Comparison of ENCODE assay signal across 19 cellular contexts in the genomic region with DNA sequence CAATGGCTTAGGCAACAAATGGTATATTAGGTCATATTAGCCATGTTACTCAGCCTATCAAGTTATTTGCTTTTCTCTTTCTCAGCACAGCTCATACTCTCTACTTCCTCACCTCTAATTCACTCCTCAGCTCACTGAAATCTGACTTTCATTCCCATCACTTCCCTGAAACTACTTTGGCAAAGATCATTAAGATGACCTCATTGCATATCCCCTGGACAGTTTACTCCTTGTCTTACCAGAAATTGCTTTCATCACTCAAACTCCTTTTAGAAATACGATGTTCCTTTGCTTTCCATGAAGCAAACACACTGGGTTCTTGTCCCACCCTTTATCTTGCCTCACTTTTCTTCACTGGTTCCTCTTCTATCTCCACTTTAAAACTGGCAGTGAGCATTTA.
DNase-seq lines count a peak whose midpoint lies in the region; ATAC-seq and TF ChIP-seq lines count a peak whose summit lies in the region.
"Had no signal": no experiment of that assay in that cellular context is flagged by ENCODE, and none has a peak within 500 bp of the region (broad histone marks: within the 10 kb centered on the region; RNA-seq: fewer than 3 reads in every experiment).

No MANE protein-coding gene starts in this region.

- no peak overlapping the region for H2BK12ac ChIP-seq in mesenchymal stem cell (ENCODE audit: low read length in 2 of 2)

- POLR2A ChIA-PET in AG04450 (lab: Yijun Ruan, JAX) = no interaction called here

- H2BK5ac ChIP-seq in mesenchymal stem cell (ENCODE audit: low read depth, low read length, poor library complexity, severe bottlenecking) = no peak overlapping the region

- H3K4me2 ChIP-seq in fibroblast of lung (ENCODE audit: extremely low read depth, insufficient read depth, low read length) (no peak overlapping the region), mesenchymal stem cell (ENCODE audit: low read length, poor library complexity, severe bottlenecking) (no peak overlapping the region)

- H3K4me3 ChIP-seq in AG04450 (ENCODE audit: low read depth, low read length) (no peak overlapping the region), fibroblast of lung (replicated peaks in 1 of 4; ENCODE audit: control extremely low read depth in 1 of 4, insufficient read depth in 1 of 4, low read depth in 3 of 4, low read length in 4 of 4) (no peak overlapping the region), mesenchymal stem cell (ENCODE audit: insufficient read depth in 1 of 2, low read depth in 1 of 2, low read length in 2 of 2) (peak overlapping the region in 1 of 2 experiments; percentile 21), MG63 (no peak overlapping the region)
- H3K4me3 ChIP-seq: transverse colon had no signal

- H3K9ac ChIP-seq in fibroblast of lung (ENCODE audit: insufficient read depth, low read length) (no peak overlapping the region), mesenchymal stem cell (ENCODE audit: low read length) (peak overlapping the region; percentile 52)

- H3K14ac ChIP-seq in mesenchymal stem cell (ENCODE audit: low read length in 2 of 2) = no peak overlapping the region

- H3K79me2 ChIP-seq in fibroblast of lung (ENCODE audit: control insufficient read depth, insufficient read depth, low read length) = no peaks in the 10 kb centered on the region

- no peaks in the 10 kb centered on the region for H3K79me1 ChIP-seq in mesenchymal stem cell (replicated peaks; ENCODE audit: low read length, poor library complexity, severe bottlenecking)

- H3K9me3 ChIP-seq in AG04450 (ENCODE audit: control insufficient read depth, insufficient read depth, low read length) (no peaks in the 10 kb centered on the region), fibroblast of lung (ENCODE audit: control insufficient read depth, insufficient read depth, low read depth, low read length) (no peaks in the 10 kb centered on the region), mesenchymal stem cell (ENCODE audit: control insufficient read depth, low read length) (no peaks in the 10 kb centered on the region), MG63 (no peaks in the 10 kb centered on the region)
- H3K9me3 ChIP-seq: neutrophil, transverse colon had no signal

- CTCF ChIA-PET in AG04450 (lab: Charles Lee) = interaction anchor here (1.0 kb wide), 1 partner anchor 462 kb away, joined by 4 read pairs; no protein-coding TSS in a partner anchor

- H2AK5ac ChIP-seq in mesenchymal stem cell (ENCODE audit: low read length, severe bottlenecking) = no peak overlapping the region

- H3K27ac ChIP-seq in AG04450 (ENCODE audit: low read depth, low read length) = no peak overlapping the region
- H3K27ac ChIP-seq in fibroblast of lung (ENCODE audit: insufficient read depth, low read length) = no peak overlapping the region
- no peak overlapping the region for H3K27ac ChIP-seq in mesenchymal stem cell (ENCODE audit: low read length, poor library complexity, severe bottlenecking)
- H3K27ac ChIP-seq: neutrophil, transverse colon had no signal

- H3K36me3 ChIP-seq in fibroblast of lung (ENCODE audit: control insufficient read depth, insufficient read depth, low read length) (no peaks in the 10 kb centered on the region), mesenchymal stem cell (ENCODE audit: control insufficient read depth in 1 of 2, insufficient read depth in 2 of 2, low read depth in 1 of 2, low read length in 2 of 2) (no peaks in the 10 kb centered on the region), MG63 (no peaks in the 10 kb centered on the region)
- H3K36me3 ChIP-seq: neutrophil, transverse colon had no signal

- H4K91ac ChIP-seq in mesenchymal stem cell (ENCODE audit: low read length) = no peak overlapping the region

- H2AFZ ChIP-seq in fibroblast of lung (ENCODE audit: low read length) (no peak overlapping the region), mesenchymal stem cell (ENCODE audit: low read depth, low read length) (no peak overlapping the region)

- TF ChIP-seq CTCF in AG04450 (IDR thresholded peaks at IDR 0.05; ENCODE audit: low read depth, low read length) = no peak
- TF ChIP-seq CTCF in fibroblast of lung (conservative IDR thresholded peaks at IDR 0.05 in 1 of 2, IDR thresholded peaks at IDR 0.05 in 1 of 2; ENCODE audit: low read depth in 1 of 2, low read length in 2 of 2) = no peak

- H2BK120ac ChIP-seq in mesenchymal stem cell (ENCODE audit: low read depth, low read length) = no peak overlapping the region

- no peak overlapping the region for H3K23ac ChIP-seq in mesenchymal stem cell (ENCODE audit: low read length in 2 of 2)

- H3K27me3 ChIP-seq in AG04450 (ENCODE audit: control insufficient read depth, insufficient read depth, low read length) (no peaks in the 10 kb centered on the region), fibroblast of lung (ENCODE audit: control insufficient read depth, insufficient read depth, low read length) (no peaks in the 10 kb centered on the region), mesenchymal stem cell (ENCODE audit: control insufficient read depth in 1 of 2, insufficient read depth in 1 of 2, low read length in 2 of 2) (no peaks in the 10 kb centered on the region), MG63 (no peaks in the 10 kb centered on the region)
- H3K27me3 ChIP-seq: neutrophil, transverse colon had no signal

- H4K8ac ChIP-seq in mesenchymal stem cell (ENCODE audit: low read length) = no peak overlapping the region

- no peaks in the 10 kb centered on the region for H4K20me1 ChIP-seq in fibroblast of lung (ENCODE audit: control insufficient read depth, extremely low read depth, insufficient read depth, low read length)

- DNase-seq in AG04450 (ENCODE audit: low read depth, low spot score) (peak; percentile 15), NOMO-1 treated with DMSO at 0.1 percent for 48 hours (lab: John Stamatoyannopoulos, UW; ENCODE audit: unreplicated experiment) (peak; percentile 66), fibroblast of lung (ENCODE audit: low read depth in 2 of 2) (peak; percentile 27 to 65), mesenchymal stem cell (no peak), MG63 (no peak)
- DNase-seq: caudate nucleus; CD8-positive, alpha-beta T cell; DMS79; hippocampal formation; NCI-H187; NCI-H446 treated with DMSO at 0.1 percent for 48 hours; stimulated activated naive CD8-positive, alpha-beta T cell treated with anti-CD3 and anti-CD28 coated beads, Interleukin-15, Interleukin-2, amounts not matched to agents 100 U/mL and 50 U/mL, for 24 hours; T-helper 2 cell; transverse colon had no signal

- ATAC-seq in GM21447 (IDR thresholded peaks at IDR 0.05; ENCODE audit: unreplicated experiment) (no peak), GM18502 (IDR thresholded peaks at IDR 0.05; ENCODE audit: poor library complexity, unreplicated experiment) (no peak), GM18907 (IDR thresholded peaks at IDR 0.05; ENCODE audit: unreplicated experiment) (no peak)
- ATAC-seq: CD8-positive, alpha-beta T cell; stimulated activated naive CD8-positive, alpha-beta T cell treated with anti-CD3 and anti-CD28 coated beads, Interleukin-15, Interleukin-2, amounts not matched to agents 100 U/mL and 50 U/mL, for 24 hours; WTC11 had no signal

- no peak overlapping the region for H2BK15ac ChIP-seq in mesenchymal stem cell (ENCODE audit: low read depth, poor library complexity, severe bottlenecking)

- no peak overlapping the region for H3K18ac ChIP-seq in mesenchymal stem cell (ENCODE audit: low read depth in 1 of 2, low read length in 2 of 2)

- WGBS in mesenchymal stem cell = 91% methylated on average over 1 of the region's 1 CpG

- H3K4me1 ChIP-seq in fibroblast of lung (ENCODE audit: control insufficient read depth, extremely low read depth, insufficient read depth, low read length) = no peaks in the 10 kb centered on the region
- H3K4me1 ChIP-seq in mesenchymal stem cell (ENCODE audit: control insufficient read depth, insufficient read depth, low read depth, low read length) = no peaks in the 10 kb centered on the region

- no peak overlapping the region for H3K4ac ChIP-seq in mesenchymal stem cell (ENCODE audit: low read depth in 1 of 2, low read length in 2 of 2)

Comparison
In these comparisons a context has a peak if more than half of its experiments do, and no peak if none do; other contexts are left out.
1. DNase-seq: peak in AG04450 (single experiment), NOMO-1 treated with DMSO at 0.1 percent for 48 hours (single experiment) and fibroblast of lung (2 of 2); none in mesenchymal stem cell (single experiment) and MG63 (single experiment).